8 cellular contexts compared by ENCODE assay signal in the genomic region with DNA sequence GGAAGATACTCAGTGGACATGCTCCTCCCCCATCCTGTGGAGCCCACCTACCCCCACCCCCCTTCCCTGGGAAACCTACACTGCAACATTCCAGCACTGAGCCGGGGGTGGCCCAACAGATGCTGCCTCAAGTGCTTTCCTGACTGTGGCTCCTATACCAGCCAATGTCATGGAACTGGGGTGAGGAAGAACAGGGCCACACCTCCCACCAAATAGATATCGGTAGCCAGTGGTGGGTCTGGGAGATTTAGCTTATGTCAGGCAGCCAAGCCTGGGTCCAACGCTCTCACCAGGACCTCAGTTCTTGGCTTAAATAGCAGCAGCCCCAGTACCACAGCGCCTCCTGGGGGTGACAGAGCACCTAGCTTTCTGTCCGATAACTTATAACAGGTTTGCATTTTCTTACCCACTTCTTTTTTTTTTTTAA. TPM values are rescaled to one million over a fixed set of nuclear protein-coding genes. Genes with fewer than 3 reads are reported as not detected.
A peak's percentile ranks its signal among the peaks of the same experiment; 100 is the strongest.
DNase-seq lines count a peak whose midpoint lies in the region; ATAC-seq and TF ChIP-seq lines count a peak whose summit lies in the region.

No MANE protein-coding gene starts in this region.

- H2AFZ ChIP-seq in OCI-LY7 (ENCODE audit: low read length): no peak overlapping the region

- no TSS peak for BruUV-seq in OCI-LY7 (replicated peaks; lab: Mats Ljungman, UMichigan)

- POLR2A ChIA-PET in OCI-LY7 (lab: Charles Lee): no interaction called here

- H3K4me3 ChIP-seq in OCI-LY7 (ENCODE audit: low read depth, low read length, poor library complexity, severe bottlenecking) (no peak overlapping the region), psoas muscle (no peak overlapping the region)

- H3K27ac ChIP-seq in OCI-LY7 (ENCODE audit: low read depth, low read length, poor library complexity, severe bottlenecking): no peak overlapping the region
- H3K27ac ChIP-seq in psoas muscle: no peak overlapping the region

- no peaks in the 10 kb centered on the region for H3K9me2 ChIP-seq in OCI-LY7 (ENCODE audit: insufficient read depth, low read length)

- no peaks in the 10 kb centered on the region for H3K27me3 ChIP-seq in psoas muscle (ENCODE audit: insufficient read depth in 3 of 3, low read length in 2 of 3)

- no peaks in the 10 kb centered on the region for H4K20me1 ChIP-seq in OCI-LY7 (ENCODE audit: insufficient read depth, low read length)

- intact Hi-C loops in OCI-LY7 (cut with micrococcal nuclease; ENCODE audit: unreplicated experiment) (no loop called here), Right ventricle myocardium superior (cut with DNase I) (loop anchor here (2.0 kb wide), 1 partner anchor 321 kb away; no protein-coding TSS in a partner anchor), psoas muscle (cut with DNase I) (loop anchor here in 1 of 2 donors (10.0 kb wide), 1 partner anchor 173 kb away; no protein-coding TSS in a partner anchor)

- H3K79me2 ChIP-seq in OCI-LY7 (ENCODE audit: insufficient read depth, low read depth, low read length): no peaks in the 10 kb centered on the region

- no peaks in the 10 kb centered on the region for H3K4me1 ChIP-seq in OCI-LY7 (ENCODE audit: insufficient read depth, low read length, poor library complexity, severe bottlenecking)
- H3K4me1 ChIP-seq in psoas muscle: no peaks in the 10 kb centered on the region

- H3K4me2 ChIP-seq in OCI-LY7 (ENCODE audit: low read length): no peak overlapping the region

- peak; percentile 75 for ATAC-seq in Right ventricle myocardium superior (ENCODE audit: poor library complexity)
- peak; percentile 37 to 77 (median 62) for ATAC-seq in psoas muscle
- no peak for ATAC-seq in GM18867 (IDR thresholded peaks at IDR 0.05; ENCODE audit: unreplicated experiment)
- ATAC-seq in GM19324 (IDR thresholded peaks at IDR 0.05; ENCODE audit: low FRiP score, unreplicated experiment): no peak

- H3K9me3 ChIP-seq in OCI-LY7 (ENCODE audit: low read length): no peaks in the 10 kb centered on the region
- H3K9me3 ChIP-seq in psoas muscle: no peaks in the 10 kb centered on the region

- TF ChIP-seq CTCF in GM12874 (IDR thresholded peaks at IDR 0.05; ENCODE audit: insufficient read depth, low read depth, low read length) (peak; percentile 67), OCI-LY7 (conservative IDR thresholded peaks at IDR 0.05; ENCODE audit: low read length) (peak; percentile 85), psoas muscle (IDR thresholded peaks at IDR 0.05) (peak; percentile 61)

- DNase-seq in OCI-LY7 (ENCODE audit: low spot score) (peak; percentile 46), Right ventricle myocardium superior (peak; percentile 76), psoas muscle (peak; percentile 60 to 71), middle frontal gyrus (ENCODE audit: extremely low spot score, low spot score) (no peak)
- peak; percentile 8 for DNase-seq in activated T-helper 9 cell treated with anti-CD3 and anti-CD28 coated beads, Interleukin-2, amount 50 U/mL, for 16 hours (ENCODE audit: low read depth)

- H3K36me3 ChIP-seq in OCI-LY7 (ENCODE audit: insufficient read depth, low read length): peaks cover 64% of the 10 kb centered on the region
- no peaks in the 10 kb centered on the region for H3K36me3 ChIP-seq in psoas muscle (ENCODE audit: insufficient read depth in 1 of 2, low read depth in 1 of 2)

- CTCF ChIA-PET in OCI-LY7 (lab: Charles Lee; ENCODE audit: unreplicated experiment): interaction anchor here (0.5 kb wide), 1 partner anchor 25 kb away, joined by 4 read pairs; no protein-coding TSS in a partner anchor

- WGBS in psoas muscle, 3 donors: 45 to 58% (median 49%) methylated on average over 5 of the region's 5 CpGs

RNA-seq across cellular contexts. Expression of a gene that starts 30.3 kb away (rescaled TPM):
- 74.5 and 83.4 TPM in 2 replicates for total RNA-seq in OCI-LY7 (2014; rRNA removed; shearing (Covaris generic))
- 72.9 and 75.4 TPM in 2 replicates for total RNA-seq in OCI-LY7 (2022)
- total RNA-seq in Right ventricle myocardium superior: 0.83 TPM
- under 1 TPM; 0.38 to 0.93 (median 0.52) TPM for total RNA-seq in psoas muscle
- 1 to 10 TPM in 1 of 3 donors, under 1 TPM in 2; 0.20 to 2.9 (median 0.33) TPM for polyA plus RNA-seq in psoas muscle

Comparison
In these comparisons a context has a peak if more than half of its experiments do, and no peak if none do; other contexts are left out.
1. ATAC-seq: peak in Right ventricle myocardium superior (single experiment) and psoas muscle (4 of 4); none in GM18867 (single experiment) and GM19324 (single experiment).
2. RNA of a gene that starts 30.3 kb away (total RNA-seq): 72.9 to 83.4 TPM in OCI-LY7; 0.83 TPM in Right ventricle myocardium superior (single experiment) and 0.38 to 0.93 TPM in psoas muscle; every median in the first group is over 10 times any median in the second.
3. Peak in every context shown above with its lines, with median percentiles within 50 percentile points of each other: CTCF ChIP-seq.